8 cellular contexts compared by ENCODE assay signal in genomic region chr6:166586424-166587156, GRCh38. TPM values are rescaled to one million over a fixed set of nuclear protein-coding genes. Genes with fewer than 3 reads are reported as not detected.
DNase-seq lines count a peak whose midpoint lies in the region; ATAC-seq and TF ChIP-seq lines count a peak whose summit lies in the region.

Gene RAMACL, minus strand, starts transcription at chr6:166586678. Its CDS starts 201 bp downstream, at chr6:166586477.

- H3K9ac ChIP-seq in endodermal cell (ENCODE audit: extremely low read depth, low read length, poor library complexity, severe bottlenecking), result no peak within 1 kb of the TSS

- H3K27ac ChIP-seq in endodermal cell (ENCODE audit: low read depth, low read length), result peak within 1 kb of the TSS; percentile 77

- no peaks in the 10 kb centered on the region for H3K27me3 ChIP-seq in endodermal cell (ENCODE audit: control insufficient read depth, insufficient read depth, low read length, poor library complexity, severe bottlenecking)

- H3K4me1 Mint-ChIP-seq in T-cell, result peaks cover 8 to 17% (median 16%) of the 10 kb centered on the region in 3 donors
- H3K4me1 Mint-ChIP-seq in endodermal cell, result peaks cover 3% of the 10 kb centered on the region

- H3K27ac Mint-ChIP-seq in T-cell (no peak within 1 kb of the TSS), endodermal cell (peak within 1 kb of the TSS; percentile 26)

- no peak for TF ChIP-seq CTCF in endodermal cell (conservative IDR thresholded peaks at IDR 0.05)

- DNase-seq in G401 (ENCODE audit: low spot score) (peak; percentile 87), T-cell (peak in 32 of 34 experiments; percentile 22 to 70 (median 43)), endodermal cell (peak; percentile 87), DMS79 treated with DMSO at 0.1 percent for 48 hours (lab: John Stamatoyannopoulos, UW) (no peak), globus pallidus (ENCODE audit: low spot score) (no peak)
- peak; percentile 0 for DNase-seq in stimulated activated naive CD4-positive, alpha-beta T cell treated with Interleukin-2 at 50 U/mL for 16 hours (lab: John Stamatoyannopoulos, UW)

- H3K9me3 ChIP-seq in endodermal cell (ENCODE audit: control insufficient read depth, low read length), result no peaks in the 10 kb centered on the region

- POLR2A ChIA-PET in T-cell (lab: Charles Lee), result no interaction called here

- WGBS in endodermal cell (ENCODE audit: insufficient coverage in 1 of 2, insufficient read length in 1 of 2), 2 experiments, result 98 to 100% methylated on average over 1 to 9 of the region's 9 CpGs

- no peaks in the 10 kb centered on the region for H3K27me3 Mint-ChIP-seq in T-cell
- no peaks in the 10 kb centered on the region for H3K27me3 Mint-ChIP-seq in endodermal cell (ENCODE audit: insufficient read depth)

- no peak within 1 kb of the TSS for H3K4me3 ChIP-seq in endodermal cell (ENCODE audit: low read length)

- no peak within 1 kb of the TSS for H3K4me3 Mint-ChIP-seq in T-cell
- no peak within 1 kb of the TSS for H3K4me3 Mint-ChIP-seq in endodermal cell

- no peaks in the 10 kb centered on the region for H3K4me1 ChIP-seq in endodermal cell (ENCODE audit: control insufficient read depth, insufficient read depth, low read length)

- H3K9me3 Mint-ChIP-seq in T-cell, result no peaks in the 10 kb centered on the region
- H3K9me3 Mint-ChIP-seq in endodermal cell, result no peaks in the 10 kb centered on the region

- ATAC-seq in GM19372 (IDR thresholded peaks at IDR 0.05; ENCODE audit: low read depth, unreplicated experiment) (peak; percentile 70), HG03159 (IDR thresholded peaks at IDR 0.05; ENCODE audit: unreplicated experiment) (peak; percentile 73), T-cell (replicated peaks in 1 of 4) (peak; percentile 87 to 100 (median 92))

- H3K36me3 Mint-ChIP-seq in T-cell (no peaks in the 10 kb centered on the region), endodermal cell (ENCODE audit: low read depth) (no peaks in the 10 kb centered on the region)

- CTCF ChIA-PET in T-cell (lab: Charles Lee), result no interaction called here

- H3K36me3 ChIP-seq in endodermal cell (ENCODE audit: control insufficient read depth, insufficient read depth, low read length), result no peaks in the 10 kb centered on the region

- in situ Hi-C loops in G401 (cut with HindIII; ENCODE audit: low sequenced_read_pairs), result no loop called here

RNA-seq across cellular contexts. Expression of gene RAMACL, which starts in this region (rescaled TPM):
- total RNA-seq in G401 (2014; rRNA removed; shearing (Covaris generic)), result 4.1 and 8.0 TPM in 2 replicates
- total RNA-seq in T-cell (1 to 10 TPM in 3 of 5 donors, under 1 TPM in 2; 0.47 to 2.8 (median 1.2) TPM), endodermal cell (1 to 10 TPM in 1 of 2 donors, under 1 TPM in 1; 0.80 to 2.5 TPM)
- 0.11 TPM for polyA plus RNA-seq in endodermal cell (2013, experiment 1 of 2)
- polyA plus RNA-seq in endodermal cell (2013, experiment 2 of 2), result 0.33 TPM

Comparison
In these comparisons a context has a peak if more than half of its experiments do, and no peak if none do; other contexts are left out.
1. DNase-seq: peak in G401 (single experiment), T-cell (32 of 34), endodermal cell (single experiment) and stimulated activated naive CD4-positive, alpha-beta T cell treated with Interleukin-2 at 50 U/mL for 16 hours (single experiment); none in DMS79 treated with DMSO at 0.1 percent for 48 hours (single experiment) and globus pallidus (single experiment).
2. Peak in every context shown above with its lines, with median percentiles within 50 percentile points of each other: ATAC-seq.